7 cellular contexts compared by ENCODE assay signal in the genomic region with DNA sequence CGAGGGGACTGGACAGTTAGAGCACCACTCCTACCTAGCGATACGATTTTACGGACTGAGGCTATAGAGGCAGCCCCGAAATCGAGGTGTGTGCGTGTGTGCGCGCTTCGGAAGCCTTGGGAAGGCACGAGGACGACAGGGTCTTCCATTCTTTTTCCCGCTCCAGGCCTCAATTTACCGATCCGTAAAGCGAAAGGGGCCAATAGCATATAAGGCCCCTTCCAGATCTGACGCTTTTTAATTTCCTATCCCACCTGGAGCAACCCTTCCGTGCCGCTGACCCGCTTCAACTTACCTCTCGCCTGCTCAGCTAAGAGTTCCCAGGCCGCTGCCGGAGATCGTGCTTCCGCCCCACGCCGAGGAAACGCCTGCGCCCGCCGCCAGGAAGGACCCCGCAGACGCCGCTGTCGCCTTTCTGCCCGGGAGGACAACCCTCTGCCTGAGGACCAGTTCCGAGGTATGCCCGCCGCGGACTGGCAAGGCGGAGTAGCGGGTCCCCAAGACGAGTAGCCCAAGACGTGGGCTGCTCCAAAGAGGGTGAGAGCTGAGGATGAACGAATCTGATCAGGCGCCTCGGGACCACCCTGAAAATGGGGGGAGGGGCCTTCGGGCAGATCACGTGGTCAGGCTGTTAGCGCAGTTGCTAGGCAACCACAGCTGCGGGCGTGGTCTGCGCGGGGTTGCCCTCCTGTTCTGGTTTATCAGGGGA.
DNase-seq lines count a peak whose midpoint lies in the region; ATAC-seq and TF ChIP-seq lines count a peak whose summit lies in the region.

TSS of gene EFTUD2 (minus strand) at position 372 of the 709 bp plus-strand sequence. CDS start 4,924 bp downstream, outside the sequence.

- H3K27me3 ChIP-seq in iPS-20b (ENCODE audit: insufficient read depth, low read length): no peaks in the 10 kb centered on the region

- peak within 1 kb of the TSS; percentile 96 for H3K9ac ChIP-seq in iPS-20b (ENCODE audit: low read depth, low read length)

- H3K27ac ChIP-seq in VCaP (peak within 1 kb of the TSS; percentile 98), iPS-20b (ENCODE audit: low read length) (peak within 1 kb of the TSS; percentile 90), skin epidermis (peak within 1 kb of the TSS; percentile 92 to 100 (median 97))

- H3K4me1 ChIP-seq in iPS-20b (ENCODE audit: insufficient read depth, low read length): no peaks in the 10 kb centered on the region

- in situ Hi-C loops in T47D (cut with HindIII; ENCODE audit: low pct_unique_long_range_greater_than_20kb, low sequenced_read_pairs): no loop called here

- no peak for TF ChIP-seq CTCF in VCaP (conservative IDR thresholded peaks at IDR 0.05)

- no peaks in the 10 kb centered on the region for H3K9me3 ChIP-seq in iPS-20b (ENCODE audit: insufficient read depth, low read depth, low read length)

- peaks cover 12% of the 10 kb centered on the region for H3K36me3 ChIP-seq in iPS-20b (ENCODE audit: insufficient read depth, low read depth, low read length)

- ATAC-seq in HG03103 (IDR thresholded peaks at IDR 0.05; ENCODE audit: low read depth, unreplicated experiment): peak; percentile 70

- H3K4me3 ChIP-seq in iPS-20b (ENCODE audit: low read length): peak within 1 kb of the TSS; percentile 95
- peak within 1 kb of the TSS; percentile 53 to 86 (median 62) for H3K4me3 ChIP-seq in skin epidermis

- peak; percentile 94 for DNase-seq in NCI-H2196 treated with DMSO at 0.1 percent for 48 hours (lab: John Stamatoyannopoulos, UW; ENCODE audit: unreplicated experiment)
- peak; percentile 91 to 92 for DNase-seq in T47D (ENCODE audit: low read depth in 1 of 2, low spot score in 1 of 2)

- TF ChIP-seq POLR2A in GM18526 (IDR thresholded peaks at IDR 0.05; ENCODE audit: extremely low read depth, insufficient read length): peak; percentile 84

Comparison
In these comparisons a context has a peak if more than half of its experiments do, and no peak if none do; other contexts are left out.
1. Peak in every context shown above with its lines: DNase-seq, ATAC-seq, H3K4me3 ChIP-seq and H3K27ac ChIP-seq.